In the genomic region with DNA sequence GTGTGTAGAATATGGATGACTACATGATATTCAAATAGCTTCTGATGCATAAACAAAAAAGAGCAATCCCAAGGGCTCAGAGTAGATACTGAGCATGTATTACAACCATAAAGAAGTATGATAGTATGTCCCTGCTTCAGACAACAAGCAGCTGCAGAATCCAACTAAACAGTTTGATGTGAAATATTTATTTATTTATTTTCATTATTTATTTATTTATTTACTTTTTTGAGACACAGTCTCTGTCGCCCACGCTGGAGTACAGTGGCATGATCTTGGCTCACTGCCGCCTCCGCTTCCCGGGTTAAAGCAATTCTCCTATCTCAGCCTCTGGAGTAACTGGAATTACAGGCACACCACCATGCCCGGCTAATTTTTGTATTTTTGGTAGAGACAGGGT, we compare ENCODE assay signal across 28 cellular contexts.
"Had no signal": no experiment of that assay in that cellular context is flagged by ENCODE, and none has a peak within 500 bp of the region (broad histone marks: within the 10 kb centered on the region; RNA-seq: fewer than 3 reads in every experiment).

No MANE protein-coding gene starts in this region.

- ATAC-seq: effector memory CD8-positive, alpha-beta T cell; esophagus mucosa; foreskin keratinocyte; gastrocnemius medialis; gastroesophageal sphincter; heart left ventricle; heart right ventricle had no signal

- FAIRE-seq: colon, endometrium, endothelial cell of umbilical vein, frontal cortex had no signal

- H3K4me1 ChIP-seq: colonic mucosa, esophagus muscularis mucosa, esophagus squamous epithelium, foreskin keratinocyte, gastrocnemius medialis, gastroesophageal sphincter, heart left ventricle, heart right ventricle had no signal

- H3K9me3 ChIP-seq: colonic mucosa, esophagus muscularis mucosa, esophagus squamous epithelium, gastrocnemius medialis, gastroesophageal sphincter, heart left ventricle had no signal

- H3K27ac ChIP-seq: colonic mucosa, coronary artery, dorsolateral prefrontal cortex, epithelial cell of prostate, esophagus muscularis mucosa, esophagus squamous epithelium, foreskin keratinocyte, gastrocnemius medialis, gastroesophageal sphincter, heart left ventricle, heart right ventricle had no signal

- H3K4me3 ChIP-seq: colonic mucosa, coronary artery, dorsolateral prefrontal cortex, esophagus muscularis mucosa, esophagus squamous epithelium, gastrocnemius medialis, gastroesophageal sphincter, heart left ventricle, heart right ventricle had no signal

- H3K36me3 ChIP-seq: colonic mucosa, esophagus muscularis mucosa, esophagus squamous epithelium, gastrocnemius medialis, gastroesophageal sphincter, heart left ventricle, heart right ventricle had no signal

- H3K27me3 ChIP-seq: colonic mucosa, dorsolateral prefrontal cortex, esophagus muscularis mucosa, esophagus squamous epithelium, foreskin keratinocyte, gastrocnemius medialis, gastroesophageal sphincter, heart left ventricle, heart right ventricle had no signal

- DNase-seq: colonic mucosa; cortex of kidney; dermis blood vessel endothelial cell; dorsolateral prefrontal cortex; effector CD4-positive, alpha-beta T cell; effector CD8-positive, alpha-beta T cell; effector memory CD4-positive, alpha-beta T cell; effector memory CD8-positive, alpha-beta T cell; endodermal cell; erythroblast; esophagus squamous epithelium; foreskin fibroblast; foreskin keratinocyte; foreskin melanocyte; gastrocnemius medialis; glutamatergic neuron; head of caudate nucleus; heart left ventricle; heart right ventricle had no signal
